ENCODE assay signal across 18 cellular contexts in genomic region chr7:70761711-70762328, GRCh38.
DNase-seq lines count a peak whose midpoint lies in the region; ATAC-seq and TF ChIP-seq lines count a peak whose summit lies in the region.
"Had no signal": no experiment of that assay in that cellular context is flagged by ENCODE, and none has a peak within 500 bp of the region (broad histone marks: within the 10 kb centered on the region; RNA-seq: fewer than 3 reads in every experiment).

No MANE protein-coding gene starts in this region.

- H3K79me1 ChIP-seq in mesenchymal stem cell (replicated peaks; ENCODE audit: low read length, poor library complexity, severe bottlenecking), result peaks cover 46% of the 10 kb centered on the region

- H3K27ac ChIP-seq in mesenchymal stem cell (ENCODE audit: low read length, poor library complexity, severe bottlenecking), result no peak overlapping the region

- no peaks in the 10 kb centered on the region for H3K4me1 ChIP-seq in mesenchymal stem cell (ENCODE audit: control insufficient read depth, insufficient read depth, low read depth, low read length)

- no peak for TF ChIP-seq CTCF in GM06990 (IDR thresholded peaks at IDR 0.05; ENCODE audit: insufficient read depth, low read length, poor library complexity, severe bottlenecking)

- no peak overlapping the region for H4K8ac ChIP-seq in mesenchymal stem cell (ENCODE audit: low read length)

- H3K9me3 ChIP-seq in mesenchymal stem cell (ENCODE audit: control insufficient read depth, low read length), result no peaks in the 10 kb centered on the region
- H3K9me3 ChIP-seq: upper lobe of left lung had no signal

- no peak overlapping the region for H3K4me2 ChIP-seq in mesenchymal stem cell (ENCODE audit: low read length, poor library complexity, severe bottlenecking)

- H3K18ac ChIP-seq in mesenchymal stem cell (ENCODE audit: low read depth in 1 of 2, low read length in 2 of 2), result no peak overlapping the region

- peak; percentile 32 for ATAC-seq in GM19397 (IDR thresholded peaks at IDR 0.05; ENCODE audit: unreplicated experiment)
- peak; percentile 37 for ATAC-seq in HG03378 (IDR thresholded peaks at IDR 0.05; ENCODE audit: unreplicated experiment)
- ATAC-seq in GM18502 (IDR thresholded peaks at IDR 0.05; ENCODE audit: poor library complexity, unreplicated experiment), result no peak

- H3K14ac ChIP-seq in mesenchymal stem cell (ENCODE audit: low read length in 2 of 2), result no peak overlapping the region

- H3K9ac ChIP-seq in mesenchymal stem cell (ENCODE audit: low read length), result no peak overlapping the region

- no peak overlapping the region for H2AFZ ChIP-seq in mesenchymal stem cell (ENCODE audit: low read depth, low read length)

- DNase-seq in GM06990 (ENCODE audit: extremely low read depth, insufficient read length) (peak; percentile 48), germinal center (ENCODE audit: low spot score) (peak; percentile 62), COLO668 (lab: John Stamatoyannopoulos, UW; ENCODE audit: unreplicated experiment) (no peak), mesenchymal stem cell (no peak), retina (no peak)
- DNase-seq: activated CD4-positive, alpha-beta T cell treated with anti-CD3 and anti-CD28 coated beads for 1 hour; activated naive CD4-positive, alpha-beta T cell; COR-L47; kidney glomerular epithelial cell; NCI-H1417 treated with DMSO at 0.1 percent for 48 hours; NCI-H345; nucleus accumbens; SHP77; stimulated activated CD4-positive, alpha-beta T cell treated with anti-CD3 and anti-CD28 coated beads, Interleukin-4, amount 100 ng/mL, for 24 hours; upper lobe of left lung had no signal

- H2BK15ac ChIP-seq in mesenchymal stem cell (ENCODE audit: low read depth, poor library complexity, severe bottlenecking), result no peak overlapping the region

- H2BK12ac ChIP-seq in mesenchymal stem cell (ENCODE audit: low read length in 2 of 2), result no peak overlapping the region

- H2AK5ac ChIP-seq in mesenchymal stem cell (ENCODE audit: low read length, severe bottlenecking), result no peak overlapping the region

- H2BK120ac ChIP-seq in mesenchymal stem cell (ENCODE audit: low read depth, low read length), result no peak overlapping the region

- 96% methylated on average over 3 of the region's 4 CpGs for WGBS in mesenchymal stem cell

- H3K4me3 ChIP-seq in GM06990 (replicated peaks; ENCODE audit: low read depth, low read length), result no peak overlapping the region
- H3K4me3 ChIP-seq in mesenchymal stem cell (ENCODE audit: insufficient read depth in 1 of 2, low read depth in 1 of 2, low read length in 2 of 2), result no peak overlapping the region
- H3K4me3 ChIP-seq: upper lobe of left lung had no signal

- H2BK5ac ChIP-seq in mesenchymal stem cell (ENCODE audit: low read depth, low read length, poor library complexity, severe bottlenecking), result no peak overlapping the region

- no peak overlapping the region for H3K23ac ChIP-seq in mesenchymal stem cell (ENCODE audit: low read length in 2 of 2)

- H4K91ac ChIP-seq in mesenchymal stem cell (ENCODE audit: low read length), result no peak overlapping the region

- no peak overlapping the region for H3K4ac ChIP-seq in mesenchymal stem cell (ENCODE audit: low read depth in 1 of 2, low read length in 2 of 2)

- H3K36me3 ChIP-seq in GM06990 (ENCODE audit: control insufficient read depth, insufficient read depth, low read length) (peaks cover 9% of the 10 kb centered on the region), mesenchymal stem cell (ENCODE audit: control insufficient read depth in 1 of 2, insufficient read depth in 2 of 2, low read depth in 1 of 2, low read length in 2 of 2) (peaks cover 18 to 26% of the 10 kb centered on the region in 2 experiments)

- no peaks in the 10 kb centered on the region for H3K27me3 ChIP-seq in GM06990 (replicated peaks; ENCODE audit: control insufficient read depth, insufficient read depth, low read length)
- no peaks in the 10 kb centered on the region for H3K27me3 ChIP-seq in mesenchymal stem cell (ENCODE audit: control insufficient read depth in 1 of 2, insufficient read depth in 1 of 2, low read length in 2 of 2)
- H3K27me3 ChIP-seq: upper lobe of left lung had no signal

Comparison
In these comparisons a context has a peak if more than half of its experiments do, and no peak if none do; other contexts are left out.
1. DNase-seq: peak in GM06990 (single experiment) and germinal center (single experiment); none in COLO668 (single experiment), mesenchymal stem cell (single experiment) and retina (single experiment).